ENCODE assay signal across 9 cellular contexts in genomic region chr3:105722943-105723556, GRCh38.
DNase-seq lines count a peak whose midpoint lies in the region; ATAC-seq, FAIRE-seq and TF ChIP-seq lines count a peak whose summit lies in the region.
"Had no signal": no experiment of that assay in that cellular context is flagged by ENCODE, and none has a peak within 500 bp of the region (broad histone marks: within the 10 kb centered on the region; RNA-seq: fewer than 3 reads in every experiment).

No MANE protein-coding gene starts in this region.

- H3K9me3 Mint-ChIP-seq in immature natural killer cell (peaks cover 0 to 14% (median 8%) of the 10 kb centered on the region in 6 donors), endodermal cell (peaks cover 15% of the 10 kb centered on the region)

- H3K36me3 ChIP-seq in KMS-11 (ENCODE audit: insufficient read depth), result no peaks in the 10 kb centered on the region
- H3K36me3 ChIP-seq in kidney (ENCODE audit: control insufficient read depth in 1 of 2, insufficient read depth in 2 of 2, low read length in 2 of 2), result peaks cover 9 to 11% of the 10 kb centered on the region in 2 donors
- no peaks in the 10 kb centered on the region for H3K36me3 ChIP-seq in testis (ENCODE audit: low read depth, missing control alignments)
- peaks cover 24% of the 10 kb centered on the region for H3K36me3 ChIP-seq in endodermal cell (ENCODE audit: control insufficient read depth, insufficient read depth, low read length)

- H3K4me1 Mint-ChIP-seq in immature natural killer cell (peaks cover 34 to 57% of the 10 kb centered on the region in 2 donors), endodermal cell (no peaks in the 10 kb centered on the region)

- H3K27me3 Mint-ChIP-seq in immature natural killer cell (ENCODE audit: low read depth in 3 of 3) (peaks cover 0 to 16% (median 6%) of the 10 kb centered on the region in 3 donors), endodermal cell (ENCODE audit: insufficient read depth) (no peaks in the 10 kb centered on the region)

- H3K27ac ChIP-seq in KMS-11 (no peak overlapping the region), kidney (ENCODE audit: low read depth in 2 of 2, low read length in 2 of 2) (no peak overlapping the region), testis (no peak overlapping the region), endodermal cell (ENCODE audit: low read depth, low read length) (no peak overlapping the region)

- peaks cover 31 to 48% (median 41%) of the 10 kb centered on the region in 3 donors for H3K36me3 Mint-ChIP-seq in immature natural killer cell
- H3K36me3 Mint-ChIP-seq in endodermal cell (ENCODE audit: low read depth), result peaks cover 41% of the 10 kb centered on the region

- peak; percentile 99 for ATAC-seq in GM18520 (IDR thresholded peaks at IDR 0.05; ENCODE audit: unreplicated experiment)
- peak; percentile 100 for ATAC-seq in GM21786 (IDR thresholded peaks at IDR 0.05; ENCODE audit: unreplicated experiment)

- no peak for TF ChIP-seq CTCF in KMS-11 (conservative IDR thresholded peaks at IDR 0.05; ENCODE audit: low read depth, low read length)
- no peak for TF ChIP-seq CTCF in kidney (IDR thresholded peaks at IDR 0.05; ENCODE audit: borderline replicate concordance, extremely low read depth, insufficient read depth)
- TF ChIP-seq CTCF in testis (IDR thresholded peaks at IDR 0.05), result no peak
- TF ChIP-seq CTCF in endodermal cell (conservative IDR thresholded peaks at IDR 0.05), result no peak

- DNase-seq in immature natural killer cell, result peak in 2 of 3 donors; percentile 11 to 12
- DNase-seq in HEK293T (ENCODE audit: extremely low spot score), result no peak
- DNase-seq in kidney, result no peak
- DNase-seq in testis, result no peak
- DNase-seq in endodermal cell, result no peak

- no peak overlapping the region for H3K4me2 ChIP-seq in KMS-11

- H3K27ac Mint-ChIP-seq in immature natural killer cell, result peak overlapping the region; percentile 77 to 91 (median 86)
- no peak overlapping the region for H3K27ac Mint-ChIP-seq in endodermal cell

- TF ChIP-seq POLR2A in testis (IDR thresholded peaks at IDR 0.05), result no peak

- POLR2A ChIA-PET in HEK293T (lab: Yijun Ruan, JAX), result no interaction called here

- H3K27me3 ChIP-seq in KMS-11 (ENCODE audit: insufficient read depth, low read depth), result no peaks in the 10 kb centered on the region
- no peaks in the 10 kb centered on the region for H3K27me3 ChIP-seq in testis
- H3K27me3 ChIP-seq in endodermal cell (ENCODE audit: control insufficient read depth, insufficient read depth, low read length, poor library complexity, severe bottlenecking), result no peaks in the 10 kb centered on the region

- whole genome bisulfite sequencing in testis, 2 donors, result 82% methylated on average over 3 of the region's 3 CpGs
- 67 to 94% methylated on average over 1 to 3 of the region's 3 CpGs for WGBS in endodermal cell (ENCODE audit: insufficient coverage in 1 of 2, insufficient read length in 1 of 2), 2 experiments

- FAIRE-seq in kidney (lab: Jason Lieb, UNC), result no peak
- FAIRE-seq: TTC549 had no signal

- H3K9ac ChIP-seq in KMS-11, result no peak overlapping the region
- no peak overlapping the region for H3K9ac ChIP-seq in kidney (ENCODE audit: low read length in 2 of 2)
- no peak overlapping the region for H3K9ac ChIP-seq in endodermal cell (ENCODE audit: extremely low read depth, low read length, poor library complexity, severe bottlenecking)

- no peak overlapping the region for H3K4me3 ChIP-seq in KMS-11 (IDR thresholded peaks at IDR 0.05; ENCODE audit: insufficient read depth, low read depth, low read length)
- H3K4me3 ChIP-seq in kidney (ENCODE audit: low read length in 2 of 2), result no peak overlapping the region
- no peak overlapping the region for H3K4me3 ChIP-seq in testis
- no peak overlapping the region for H3K4me3 ChIP-seq in endodermal cell (ENCODE audit: low read length)

- no peaks in the 10 kb centered on the region for H3K9me3 ChIP-seq in kidney (ENCODE audit: control insufficient read depth in 1 of 2, low read length in 2 of 2)
- H3K9me3 ChIP-seq in testis, result no peaks in the 10 kb centered on the region
- H3K9me3 ChIP-seq in endodermal cell (ENCODE audit: control insufficient read depth, low read length), result peaks cover 15% of the 10 kb centered on the region

- H3K4me1 ChIP-seq in KMS-11 (ENCODE audit: low read depth, poor library complexity, severe bottlenecking) (peaks cover 15% of the 10 kb centered on the region), kidney (ENCODE audit: control insufficient read depth in 1 of 2, insufficient read depth in 1 of 2, low read depth in 1 of 2, low read length in 2 of 2) (no peaks in the 10 kb centered on the region), testis (no peaks in the 10 kb centered on the region), endodermal cell (ENCODE audit: control insufficient read depth, insufficient read depth, low read length) (no peaks in the 10 kb centered on the region)

- no peaks in the 10 kb centered on the region for H4K20me1 ChIP-seq in KMS-11 (ENCODE audit: insufficient read depth)

- H3K4me3 Mint-ChIP-seq in immature natural killer cell (peak overlapping the region; percentile 68 to 86 (median 75)), endodermal cell (no peak overlapping the region)

- no peaks in the 10 kb centered on the region for H3K79me2 ChIP-seq in KMS-11 (ENCODE audit: insufficient read depth, low read depth)

- CTCF ChIA-PET in HEK293T (lab: Yijun Ruan, JAX), result interaction anchor here (0.6 kb wide), 1 partner anchor 9 kb away, joined by 4 read pairs; no protein-coding TSS in a partner anchor

- intact Hi-C loops in kidney (cut with DNase I), result no loop called here
- intact Hi-C loops in testis (cut with DNase I; ENCODE audit: low total_unique reads), result no loop called here

- H2AFZ ChIP-seq in KMS-11 (ENCODE audit: low read depth), result peak overlapping the region; percentile 2; the same call in 1 of the 2 replicates

TF ChIP-seq in HEK293T, 16 proteins besides CTCF, POLR2A, EP300 and RAD21:
- TF ChIP-seq BHLHE40 (IDR thresholded peaks at IDR 0.05; ENCODE audit: borderline replicate concordance) (no peak), CTBP1 (IDR thresholded peaks at IDR 0.05; ENCODE audit: borderline replicate concordance) (no peak), LEF1 (IDR thresholded peaks at IDR 0.05; ENCODE audit: borderline replicate concordance) (no peak), ZNF384 (IDR thresholded peaks at IDR 0.05) (no peak), SP1 (IDR thresholded peaks at IDR 0.05) (no peak), TARDBP (IDR thresholded peaks at IDR 0.05) (no peak), ELF4 (IDR thresholded peaks at IDR 0.05) (no peak), L3MBTL2 (conservative IDR thresholded peaks at IDR 0.05) (no peak), FOXM1 (IDR thresholded peaks at IDR 0.05; ENCODE audit: borderline replicate concordance) (no peak), FOXA1 (IDR thresholded peaks at IDR 0.05) (no peak), ARNT (IDR thresholded peaks at IDR 0.05) (no peak), NFRKB (IDR thresholded peaks at IDR 0.05) (no peak), SUZ12 (IDR thresholded peaks at IDR 0.05) (no peak), FOXK2 (IDR thresholded peaks at IDR 0.05) (no peak), HDGF (IDR thresholded peaks at IDR 0.05; ENCODE audit: borderline replicate concordance) (no peak)
- TF ChIP-seq, protein P1, sequence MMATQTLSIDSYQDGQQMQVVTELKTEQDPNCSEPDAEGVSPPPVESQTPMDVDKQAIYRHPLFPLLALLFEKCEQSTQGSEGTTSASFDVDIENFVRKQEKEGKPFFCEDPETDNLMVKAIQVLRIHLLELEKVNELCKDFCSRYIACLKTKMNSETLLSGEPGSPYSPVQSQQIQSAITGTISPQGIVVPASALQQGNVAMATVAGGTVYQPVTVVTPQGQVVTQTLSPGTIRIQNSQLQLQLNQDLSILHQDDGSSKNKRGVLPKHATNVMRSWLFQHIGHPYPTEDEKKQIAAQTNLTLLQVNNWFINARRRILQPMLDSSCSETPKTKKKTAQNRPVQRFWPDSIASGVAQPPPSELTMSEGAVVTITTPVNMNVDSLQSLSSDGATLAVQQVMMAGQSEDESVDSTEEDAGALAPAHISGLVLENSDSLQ (IDR thresholded peaks at IDR 0.05), result no peak

Comparison
In these comparisons a context has a peak if more than half of its experiments do, and no peak if none do; other contexts are left out.
1. DNase-seq: peak in immature natural killer cell (2 of 3); none in HEK293T (single experiment), kidney (single experiment), testis (single experiment) and endodermal cell (single experiment).